8 cellular contexts compared by ENCODE assay signal in the genomic region with DNA sequence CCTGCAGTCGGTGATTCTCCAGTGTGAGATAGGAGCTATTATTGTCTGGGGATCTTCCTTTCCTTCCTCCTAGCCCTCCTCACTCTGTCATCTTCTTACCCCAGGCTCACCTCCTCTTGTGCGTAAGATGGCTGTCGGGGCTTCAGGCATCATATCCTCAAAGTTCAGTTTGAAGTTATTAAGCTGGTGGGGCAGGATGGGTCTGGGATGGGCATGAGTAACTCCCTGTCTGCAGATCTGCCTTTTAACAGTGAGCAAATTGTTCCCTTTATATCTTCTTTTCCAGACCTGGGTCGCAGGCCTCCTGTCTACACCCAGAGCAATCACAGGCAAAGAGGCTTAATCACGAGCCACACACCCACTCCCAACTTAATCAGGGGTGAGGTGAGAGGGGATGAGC. TPM values are rescaled to one million over a fixed set of nuclear protein-coding genes. Genes with fewer than 3 reads are reported as not detected.
A peak's percentile ranks its signal among the peaks of the same experiment; 100 is the strongest.
DNase-seq lines count a peak whose midpoint lies in the region; ATAC-seq and TF ChIP-seq lines count a peak whose summit lies in the region.

No MANE protein-coding gene starts in this region.

- H3K27me3 Mint-ChIP-seq in H9 (ENCODE audit: low read depth) = peaks cover 2% of the 10 kb centered on the region; the same call in 1 of the 2 replicates
- H3K27me3 Mint-ChIP-seq in T-helper 17 cell = no peaks in the 10 kb centered on the region

- H2BK12ac ChIP-seq in H9 (ENCODE audit: insufficient read length, low read depth, low read length) = no peak overlapping the region

- H4K91ac ChIP-seq in H9 (ENCODE audit: insufficient read length, low read depth, low read length) = no peak overlapping the region

- no peak for TF ChIP-seq POLR2A in esophagus squamous epithelium (IDR thresholded peaks at IDR 0.05)
- TF ChIP-seq POLR2A in gastrocnemius medialis (IDR thresholded peaks at IDR 0.05) = no peak

- H4K20me1 ChIP-seq in H9 (ENCODE audit: control insufficient read depth, insufficient read depth, insufficient read length) = no peaks in the 10 kb centered on the region

- H3K36me3 ChIP-seq in esophagus squamous epithelium (no peaks in the 10 kb centered on the region), gastrocnemius medialis (no peaks in the 10 kb centered on the region)

- POLR2A ChIA-PET in GM10248 (lab: Yijun Ruan, JAX) = no interaction called here

- H4K8ac ChIP-seq in H9 (replicated peaks; ENCODE audit: insufficient read length, low read depth, low read length) = no peak overlapping the region

- H2AFZ ChIP-seq in H9 (ENCODE audit: low read length) = no peak overlapping the region

- intact Hi-C loops in esophagus squamous epithelium (cut with DNase I) = no loop called here
- intact Hi-C loops in gastrocnemius medialis (cut with DNase I; ENCODE audit: low total_unique reads) = loop anchor here (5.0 to 10.0 kb wide), 2 partner anchors 205 to 327 kb away; partner anchors contain the start of genes CD99L2 and MAMLD1

- no peak overlapping the region for H3K18ac ChIP-seq in H9 (ENCODE audit: insufficient read length, low read depth, low read length)

- no peak overlapping the region for H3K56ac ChIP-seq in H9 (ENCODE audit: insufficient read length, low read depth, low read length)

- in situ Hi-C loops in gastrocnemius medialis (cut with MboI; ENCODE audit: low sequenced_read_pairs in 4 of 4) = no loop called here

- DNase-seq in H9 (no peak), T-helper 17 cell (no peak), esophagus squamous epithelium (lab: John Stamatoyannopoulos, UW) (no peak), gastrocnemius medialis (no peak), GM10248 (ENCODE audit: extremely low spot score) (no peak), NCI-H2196 (lab: John Stamatoyannopoulos, UW; ENCODE audit: unreplicated experiment) (no peak)

- H3K27ac Mint-ChIP-seq in H9 (no peak overlapping the region), T-helper 17 cell (peak overlapping the region; percentile 87)

- no peak overlapping the region for H2BK15ac ChIP-seq in H9 (ENCODE audit: low read depth, low read length)

- H3K4me1 Mint-ChIP-seq in H9 (peaks cover 24 to 25% of the 10 kb centered on the region in 2 experiments), T-helper 17 cell (peaks cover 47% of the 10 kb centered on the region)

- peak overlapping the region; percentile 82 for H3K4me2 ChIP-seq in H9 (ENCODE audit: insufficient read depth, insufficient read length, low read length)

- TF ChIP-seq CTCF in H9 (conservative IDR thresholded peaks at IDR 0.05) (no peak), esophagus squamous epithelium (IDR thresholded peaks at IDR 0.05) (no peak), gastrocnemius medialis (IDR thresholded peaks at IDR 0.05 in 4 of 5, conservative IDR thresholded peaks at IDR 0.05 in 1 of 5) (no peak), GM10248 (IDR thresholded peaks at IDR 0.05; ENCODE audit: control extremely low read depth, extremely low read depth, low read depth, missing control alignments) (no peak)

- H3T11ph ChIP-seq in H9 (ENCODE audit: low read length) = no peak overlapping the region

- H3K79me1 ChIP-seq in H9 (ENCODE audit: insufficient read depth, low read depth, low read length, poor library complexity, severe bottlenecking) = no peaks in the 10 kb centered on the region

- no peak overlapping the region for H3K4ac ChIP-seq in H9 (ENCODE audit: low read depth, low read length)

- H3K23me2 ChIP-seq in H9 (ENCODE audit: insufficient read length, low read depth, low read length, poor library complexity, severe bottlenecking) = peaks cover 9% of the 10 kb centered on the region

- CTCF ChIA-PET in GM10248 (lab: Yijun Ruan, JAX) = interaction anchor here (1.3 to 3.0 kb wide), 4 partner anchors 9 to 26 kb away, joined by 3 to 15 read pairs (median 7); no protein-coding TSS in a partner anchor

- H3K9me3 Mint-ChIP-seq in H9 = peaks cover 74 to 78% of the 10 kb centered on the region in 2 experiments

- ATAC-seq in T-helper 17 cell (no peak), gastrocnemius medialis (no peak), HG03025 (IDR thresholded peaks at IDR 0.05; ENCODE audit: low FRiP score, unreplicated experiment) (no peak), GM18511 (IDR thresholded peaks at IDR 0.05; ENCODE audit: unreplicated experiment) (no peak)

- no CpG with 5 or more reads among the region's 5 CpGs for WGBS in H9 (ENCODE audit: extremely low coverage, insufficient read length, low lambda C conversion rate)
- WGBS in esophagus squamous epithelium, 2 donors = 64% methylated on average over 4 to 5 of the region's 5 CpGs

- H3K9me3 ChIP-seq in H9 (ENCODE audit: control insufficient read depth, low read depth, low read length) (peaks cover 6% of the 10 kb centered on the region), T-helper 17 cell (ENCODE audit: control insufficient read depth, low read length, poor library complexity, severe bottlenecking) (no peaks in the 10 kb centered on the region), esophagus squamous epithelium (peaks cover 0 to 8% (median 6%) of the 10 kb centered on the region in 3 donors), gastrocnemius medialis (no peaks in the 10 kb centered on the region)

- H3K27ac ChIP-seq in H9 (ENCODE audit: insufficient read length, low read depth, low read length) (no peak overlapping the region), esophagus squamous epithelium (peak overlapping the region; percentile 91 to 99 (median 94)), gastrocnemius medialis (peak overlapping the region in 3 of 4 donors; percentile 81 to 83 (median 82))

- no peaks in the 10 kb centered on the region; the same call in 1 of the 2 replicates for H3K79me2 ChIP-seq in H9 (ENCODE audit: insufficient read depth, low read length)

- H2AK5ac ChIP-seq in H9 (ENCODE audit: insufficient read length, low read length) = no peak overlapping the region

- H3K27me3 ChIP-seq in H9 (ENCODE audit: insufficient read depth, low read length) (no peaks in the 10 kb centered on the region), esophagus squamous epithelium (no peaks in the 10 kb centered on the region), gastrocnemius medialis (no peaks in the 10 kb centered on the region)

- H3K36me3 Mint-ChIP-seq in H9 (ENCODE audit: insufficient read depth in 1 of 3, low read depth in 3 of 3) = peaks cover 9 to 28% (median 15%) of the 10 kb centered on the region in 3 experiments; a peak in 6 of 7 replicates
- peaks cover 2% of the 10 kb centered on the region for H3K36me3 Mint-ChIP-seq in T-helper 17 cell (ENCODE audit: low read depth)

- no peak overlapping the region for H4K5ac ChIP-seq in H9 (ENCODE audit: insufficient read length, low read depth, low read length)

- peak overlapping the region; percentile 68 to 78 for H3K4me3 Mint-ChIP-seq in H9
- H3K4me3 Mint-ChIP-seq in T-helper 17 cell = peak overlapping the region; percentile 86

- no peak overlapping the region for H3K14ac ChIP-seq in H9 (ENCODE audit: insufficient read depth, low read length)

- no peak overlapping the region for H3K23ac ChIP-seq in H9 (ENCODE audit: insufficient read length, low read depth, low read length)

- H3K4me1 ChIP-seq in H9 (ENCODE audit: insufficient read depth, low read length) = peaks cover 6% of the 10 kb centered on the region; the same call in 1 of the 2 replicates
- peaks cover 0 to 38% (median 3%) of the 10 kb centered on the region in 3 donors for H3K4me1 ChIP-seq in esophagus squamous epithelium
- peaks cover 5 to 7% of the 10 kb centered on the region in 2 donors for H3K4me1 ChIP-seq in gastrocnemius medialis

- H2BK20ac ChIP-seq in H9 (ENCODE audit: low read depth, low read length, poor library complexity, severe bottlenecking) = no peak overlapping the region

- H3K9ac ChIP-seq in H9 (ENCODE audit: extremely low read depth, insufficient read length, low read length) = peak overlapping the region; percentile 41

- no peak overlapping the region for H2BK5ac ChIP-seq in H9 (ENCODE audit: insufficient read length, low read length)

- no peak overlapping the region for H2BK120ac ChIP-seq in H9 (ENCODE audit: low read depth, low read length, poor library complexity, severe bottlenecking)

- H3K4me3 ChIP-seq in esophagus squamous epithelium (peak overlapping the region in 3 of 4 donors; percentile 58 to 74 (median 61)), gastrocnemius medialis (peak overlapping the region in 3 of 4 donors; percentile 53 to 68 (median 56))

RNA-seq across cellular contexts. Expression of gene MTMR1, which starts 0.9 kb away (rescaled TPM):
- total RNA-seq in H9 (2021) (25.2 and 26.1 TPM in 2 replicates), T-helper 17 cell (10 to 100 TPM; 40.3 to 45.6 TPM), esophagus squamous epithelium (10 to 100 TPM; 27.9 to 40.1 (median 32.0) TPM), gastrocnemius medialis (10 to 100 TPM; 28.2 to 80.9 (median 38.0) TPM)
